1 cellular context compared by ENCODE assay signal in the genomic region with DNA sequence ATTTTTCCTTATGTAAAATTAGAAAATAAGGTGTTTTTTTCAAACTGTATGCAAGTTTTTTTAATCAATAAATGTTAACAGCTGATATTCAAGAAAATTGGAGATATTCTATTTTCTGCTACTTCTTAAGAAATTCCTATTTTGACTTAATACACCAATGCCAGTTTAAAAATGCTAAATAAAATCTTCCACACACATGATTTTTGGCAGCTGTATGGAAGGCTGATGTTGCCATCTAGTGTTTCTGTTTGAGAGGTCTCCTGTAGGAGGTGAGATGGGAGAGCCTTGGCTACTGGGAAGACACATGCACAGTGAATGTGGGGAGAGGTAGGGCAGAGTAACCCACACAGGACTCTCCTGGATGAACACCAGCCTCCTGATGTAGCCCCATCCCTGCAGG.
TF ChIP-seq lines count a peak whose summit lies in the region.

No MANE protein-coding gene starts in this region.

TF ChIP-seq in HCT116, 20 proteins besides CTCF, POLR2A, EP300 and RAD21 (continued from another document):
- no peak for TF ChIP-seq EGR1 (IDR thresholded peaks at IDR 0.05; ENCODE audit: low read depth)
- TF ChIP-seq, protein P1, sequence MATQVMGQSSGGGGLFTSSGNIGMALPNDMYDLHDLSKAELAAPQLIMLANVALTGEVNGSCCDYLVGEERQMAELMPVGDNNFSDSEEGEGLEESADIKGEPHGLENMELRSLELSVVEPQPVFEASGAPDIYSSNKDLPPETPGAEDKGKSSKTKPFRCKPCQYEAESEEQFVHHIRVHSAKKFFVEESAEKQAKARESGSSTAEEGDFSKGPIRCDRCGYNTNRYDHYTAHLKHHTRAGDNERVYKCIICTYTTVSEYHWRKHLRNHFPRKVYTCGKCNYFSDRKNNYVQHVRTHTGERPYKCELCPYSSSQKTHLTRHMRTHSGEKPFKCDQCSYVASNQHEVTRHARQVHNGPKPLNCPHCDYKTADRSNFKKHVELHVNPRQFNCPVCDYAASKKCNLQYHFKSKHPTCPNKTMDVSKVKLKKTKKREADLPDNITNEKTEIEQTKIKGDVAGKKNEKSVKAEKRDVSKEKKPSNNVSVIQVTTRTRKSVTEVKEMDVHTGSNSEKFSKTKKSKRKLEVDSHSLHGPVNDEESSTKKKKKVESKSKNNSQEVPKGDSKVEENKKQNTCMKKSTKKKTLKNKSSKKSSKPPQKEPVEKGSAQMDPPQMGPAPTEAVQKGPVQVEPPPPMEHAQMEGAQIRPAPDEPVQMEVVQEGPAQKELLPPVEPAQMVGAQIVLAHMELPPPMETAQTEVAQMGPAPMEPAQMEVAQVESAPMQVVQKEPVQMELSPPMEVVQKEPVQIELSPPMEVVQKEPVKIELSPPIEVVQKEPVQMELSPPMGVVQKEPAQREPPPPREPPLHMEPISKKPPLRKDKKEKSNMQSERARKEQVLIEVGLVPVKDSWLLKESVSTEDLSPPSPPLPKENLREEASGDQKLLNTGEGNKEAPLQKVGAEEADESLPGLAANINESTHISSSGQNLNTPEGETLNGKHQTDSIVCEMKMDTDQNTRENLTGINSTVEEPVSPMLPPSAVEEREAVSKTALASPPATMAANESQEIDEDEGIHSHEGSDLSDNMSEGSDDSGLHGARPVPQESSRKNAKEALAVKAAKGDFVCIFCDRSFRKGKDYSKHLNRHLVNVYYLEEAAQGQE (IDR thresholded peaks at IDR 0.05; ENCODE audit: low read depth) = no peak
- no peak for TF ChIP-seq CBX3 (IDR thresholded peaks at IDR 0.05; ENCODE audit: low read depth)
- TF ChIP-seq SP1 (IDR thresholded peaks at IDR 0.05; ENCODE audit: low read depth) = no peak
- TF ChIP-seq ATF3 (IDR thresholded peaks at IDR 0.05) = no peak
- TF ChIP-seq POLR2AphosphoS5 (IDR thresholded peaks at IDR 0.05; ENCODE audit: low read depth, low read length) = no peak
